Comparison of ENCODE assay signal across 1 cellular context in the genomic region with DNA sequence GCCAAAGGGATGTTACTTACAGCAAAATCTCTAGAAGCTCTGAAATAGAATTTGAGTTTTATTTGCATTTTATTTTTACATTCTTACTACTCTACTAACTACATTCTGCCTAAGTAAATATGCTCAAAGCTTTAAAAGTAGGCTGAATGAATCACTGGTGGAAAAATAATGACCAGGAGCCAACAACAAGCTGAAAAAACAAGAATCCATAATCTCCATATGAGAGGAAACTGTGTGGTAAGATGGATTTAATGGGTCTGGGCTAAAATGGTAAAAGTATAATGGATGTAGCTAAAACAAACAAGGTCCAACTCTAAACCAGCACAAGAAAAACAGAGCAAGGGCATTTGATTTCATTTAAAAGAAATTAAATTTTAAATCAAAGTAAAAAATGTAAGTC.
TF ChIP-seq lines count a peak whose summit lies in the region.

No MANE protein-coding gene starts in this region.

TF ChIP-seq in HCT116, 20 proteins besides CTCF, POLR2A, EP300 and RAD21:
- TF ChIP-seq, protein P1, sequence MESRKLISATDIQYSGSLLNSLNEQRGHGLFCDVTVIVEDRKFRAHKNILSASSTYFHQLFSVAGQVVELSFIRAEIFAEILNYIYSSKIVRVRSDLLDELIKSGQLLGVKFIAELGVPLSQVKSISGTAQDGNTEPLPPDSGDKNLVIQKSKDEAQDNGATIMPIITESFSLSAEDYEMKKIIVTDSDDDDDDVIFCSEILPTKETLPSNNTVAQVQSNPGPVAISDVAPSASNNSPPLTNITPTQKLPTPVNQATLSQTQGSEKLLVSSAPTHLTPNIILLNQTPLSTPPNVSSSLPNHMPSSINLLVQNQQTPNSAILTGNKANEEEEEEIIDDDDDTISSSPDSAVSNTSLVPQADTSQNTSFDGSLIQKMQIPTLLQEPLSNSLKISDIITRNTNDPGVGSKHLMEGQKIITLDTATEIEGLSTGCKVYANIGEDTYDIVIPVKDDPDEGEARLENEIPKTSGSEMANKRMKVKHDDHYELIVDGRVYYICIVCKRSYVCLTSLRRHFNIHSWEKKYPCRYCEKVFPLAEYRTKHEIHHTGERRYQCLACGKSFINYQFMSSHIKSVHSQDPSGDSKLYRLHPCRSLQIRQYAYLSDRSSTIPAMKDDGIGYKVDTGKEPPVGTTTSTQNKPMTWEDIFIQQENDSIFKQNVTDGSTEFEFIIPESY (IDR thresholded peaks at IDR 0.05; ENCODE audit: extremely low read depth, insufficient replicate concordance, low read length): no peak
- no peak for TF ChIP-seq EGR1 (IDR thresholded peaks at IDR 0.05; ENCODE audit: low read depth)
- no peak for TF ChIP-seq EZH2phosphoT487 (IDR thresholded peaks at IDR 0.05; ENCODE audit: borderline replicate concordance)
- TF ChIP-seq CBX3 (IDR thresholded peaks at IDR 0.05; ENCODE audit: low read depth): no peak
- TF ChIP-seq, protein P2, sequence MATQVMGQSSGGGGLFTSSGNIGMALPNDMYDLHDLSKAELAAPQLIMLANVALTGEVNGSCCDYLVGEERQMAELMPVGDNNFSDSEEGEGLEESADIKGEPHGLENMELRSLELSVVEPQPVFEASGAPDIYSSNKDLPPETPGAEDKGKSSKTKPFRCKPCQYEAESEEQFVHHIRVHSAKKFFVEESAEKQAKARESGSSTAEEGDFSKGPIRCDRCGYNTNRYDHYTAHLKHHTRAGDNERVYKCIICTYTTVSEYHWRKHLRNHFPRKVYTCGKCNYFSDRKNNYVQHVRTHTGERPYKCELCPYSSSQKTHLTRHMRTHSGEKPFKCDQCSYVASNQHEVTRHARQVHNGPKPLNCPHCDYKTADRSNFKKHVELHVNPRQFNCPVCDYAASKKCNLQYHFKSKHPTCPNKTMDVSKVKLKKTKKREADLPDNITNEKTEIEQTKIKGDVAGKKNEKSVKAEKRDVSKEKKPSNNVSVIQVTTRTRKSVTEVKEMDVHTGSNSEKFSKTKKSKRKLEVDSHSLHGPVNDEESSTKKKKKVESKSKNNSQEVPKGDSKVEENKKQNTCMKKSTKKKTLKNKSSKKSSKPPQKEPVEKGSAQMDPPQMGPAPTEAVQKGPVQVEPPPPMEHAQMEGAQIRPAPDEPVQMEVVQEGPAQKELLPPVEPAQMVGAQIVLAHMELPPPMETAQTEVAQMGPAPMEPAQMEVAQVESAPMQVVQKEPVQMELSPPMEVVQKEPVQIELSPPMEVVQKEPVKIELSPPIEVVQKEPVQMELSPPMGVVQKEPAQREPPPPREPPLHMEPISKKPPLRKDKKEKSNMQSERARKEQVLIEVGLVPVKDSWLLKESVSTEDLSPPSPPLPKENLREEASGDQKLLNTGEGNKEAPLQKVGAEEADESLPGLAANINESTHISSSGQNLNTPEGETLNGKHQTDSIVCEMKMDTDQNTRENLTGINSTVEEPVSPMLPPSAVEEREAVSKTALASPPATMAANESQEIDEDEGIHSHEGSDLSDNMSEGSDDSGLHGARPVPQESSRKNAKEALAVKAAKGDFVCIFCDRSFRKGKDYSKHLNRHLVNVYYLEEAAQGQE (IDR thresholded peaks at IDR 0.05; ENCODE audit: low read depth): no peak
